8 cellular contexts compared by ENCODE assay signal in genomic region chr3:184604039-184604955, GRCh38. TPM values are rescaled to one million over a fixed set of nuclear protein-coding genes. Genes with fewer than 3 reads are reported as not detected.
A peak's percentile ranks its signal among the peaks of the same experiment; 100 is the strongest.
DNase-seq lines count a peak whose midpoint lies in the region; ATAC-seq and TF ChIP-seq lines count a peak whose summit lies in the region.

No MANE protein-coding gene starts in this region.

- H3K9me3 ChIP-seq in SK-N-MC (ENCODE audit: low read depth, low read length): no peaks in the 10 kb centered on the region
- H3K9me3 ChIP-seq in right atrium auricular region: no peaks in the 10 kb centered on the region
- H3K9me3 ChIP-seq in trophoblast cell (ENCODE audit: insufficient read depth, low read depth, low read length): no peaks in the 10 kb centered on the region

- peak overlapping the region; percentile 68 for H3K14ac ChIP-seq in trophoblast cell (ENCODE audit: low read length)

- H2BK120ac ChIP-seq in trophoblast cell (ENCODE audit: insufficient read depth, low read length, poor library complexity): peak overlapping the region; percentile 79

- H4K8ac ChIP-seq in trophoblast cell (ENCODE audit: low read depth, low read length): peak overlapping the region; percentile 74

- H3K27me3 Mint-ChIP-seq in Calu3 (ENCODE audit: unreplicated experiment): peaks cover 93% of the 10 kb centered on the region

- H4K91ac ChIP-seq in trophoblast cell (ENCODE audit: low read depth, low read length): peak overlapping the region; percentile 67

- H2BK5ac ChIP-seq in trophoblast cell (ENCODE audit: low read depth, low read length, poor library complexity): peak overlapping the region; percentile 6

- peaks cover 4% of the 10 kb centered on the region for H3K79me2 ChIP-seq in trophoblast cell (ENCODE audit: control insufficient read depth, insufficient read depth, low read length, poor library complexity)

- H3K36me3 Mint-ChIP-seq in Calu3 (ENCODE audit: insufficient read depth, unreplicated experiment): no peaks in the 10 kb centered on the region

- peaks cover 10% of the 10 kb centered on the region for H3K79me1 ChIP-seq in trophoblast cell (ENCODE audit: low read length)

- H3K23ac ChIP-seq in trophoblast cell (ENCODE audit: low read length): no peak overlapping the region

- peak overlapping the region; percentile 40 for H4K12ac ChIP-seq in trophoblast cell (ENCODE audit: low read depth, low read length)

- TF ChIP-seq CTCF in Calu3 (IDR thresholded peaks at IDR 0.05; ENCODE audit: unreplicated experiment) (no peak), right atrium auricular region (IDR thresholded peaks at IDR 0.05) (no peak), RWPE1 (conservative IDR thresholded peaks at IDR 0.05; ENCODE audit: low read depth) (no peak)

- DNase-seq in Calu3 (no peak), SK-N-MC (ENCODE audit: low read depth, low spot score) (no peak), right atrium auricular region (ENCODE audit: low spot score) (no peak), trophoblast cell (peak in 1 of 2 donors; percentile 32), RWPE1 (ENCODE audit: low spot score) (no peak), NCI-H345 treated with DMSO at 0.1 percent for 48 hours (lab: John Stamatoyannopoulos, UW; ENCODE audit: unreplicated experiment) (no peak)
- DNase-seq in activated naive CD4-positive, alpha-beta T cell treated with anti-CD3 and anti-CD28 coated beads, Interleukin-2, amount 50 U/mL, for 16 hours: no peak

- H3K27ac Mint-ChIP-seq in Calu3 (ENCODE audit: unreplicated experiment): no peak overlapping the region

- no peak for ATAC-seq in HG03521 (IDR thresholded peaks at IDR 0.05; ENCODE audit: unreplicated experiment)

- H3K9me3 Mint-ChIP-seq in Calu3 (ENCODE audit: low read depth, unreplicated experiment): no peaks in the 10 kb centered on the region

- H3K36me3 ChIP-seq in SK-N-MC (ENCODE audit: insufficient read depth, low read length) (no peaks in the 10 kb centered on the region), right atrium auricular region (no peaks in the 10 kb centered on the region), trophoblast cell (ENCODE audit: control insufficient read depth in 1 of 2, insufficient read depth in 2 of 2, low read length in 2 of 2) (no peaks in the 10 kb centered on the region)

- peaks cover 21% of the 10 kb centered on the region for H3K4me1 Mint-ChIP-seq in Calu3 (ENCODE audit: low read depth, unreplicated experiment)

- H3K27ac ChIP-seq in SK-N-MC (0 out of 2 replicates have a peak overlapping the region, but pooled peaks have one; percentile 5), right atrium auricular region (peak overlapping the region in 1 of 2 donors; percentile 48), trophoblast cell (ENCODE audit: low read depth, low read length) (no peak overlapping the region), RWPE1 (no peak overlapping the region)

- H3K4me3 ChIP-seq in SK-N-MC: no peak overlapping the region
- H3K4me3 ChIP-seq in right atrium auricular region: peak overlapping the region; percentile 29 to 52
- H3K4me3 ChIP-seq in trophoblast cell (ENCODE audit: low read depth, low read length): peak overlapping the region; percentile 46

- H3K4me1 ChIP-seq in right atrium auricular region (peaks cover 0 to 41% of the 10 kb centered on the region in 2 donors), trophoblast cell (ENCODE audit: control insufficient read depth in 1 of 2, insufficient read depth in 2 of 2, low read length in 2 of 2) (peaks cover 21 to 29% of the 10 kb centered on the region in 2 experiments)

- no CpG with 5 or more reads among the region's 66 CpGs for WGBS in trophoblast cell (ENCODE audit: extremely low coverage, insufficient coverage, insufficient read length)

- POLR2A ChIA-PET in RWPE1 (lab: Yijun Ruan, JAX; ENCODE audit: low non-redundant PET): no interaction called here

- CTCF ChIA-PET in Calu3 (lab: Charles Lee): interaction anchor here (0.6 kb wide), 2 partner anchors 59 to 108 kb away, joined by 3 to 6 read pairs; partner anchors contain the start of gene MAGEF1
- CTCF ChIA-PET in RWPE1 (lab: Yijun Ruan, JAX): interaction anchor here (0.6 to 0.8 kb wide), 3 partner anchors 24 to 301 kb away, joined by 3 read pairs; no protein-coding TSS in a partner anchor

- H2AK5ac ChIP-seq in trophoblast cell (ENCODE audit: low read length): peak overlapping the region; percentile 56

- peak overlapping the region; percentile 56 for H2AFZ ChIP-seq in trophoblast cell (ENCODE audit: insufficient read depth, low read length, poor library complexity)

- H3K27me3 ChIP-seq in right atrium auricular region: no peaks in the 10 kb centered on the region
- H3K27me3 ChIP-seq in trophoblast cell (ENCODE audit: insufficient read depth, low read length): peaks cover 27% of the 10 kb centered on the region

- H2BK12ac ChIP-seq in trophoblast cell (ENCODE audit: low read length): peak overlapping the region; percentile 86

- H3K18ac ChIP-seq in trophoblast cell (ENCODE audit: low read length): peak overlapping the region; percentile 91

- peak overlapping the region; percentile 13 for H3K4me3 Mint-ChIP-seq in Calu3 (ENCODE audit: low read depth, unreplicated experiment)

- no TSS peak for BruUV-seq in Calu3 (replicated peaks; lab: Mats Ljungman, UMichigan)

- H3K9ac ChIP-seq in SK-N-MC (ENCODE audit: insufficient read length): no peak overlapping the region
- H3K9ac ChIP-seq in trophoblast cell (ENCODE audit: low read length): peak overlapping the region; percentile 18

- peak overlapping the region; percentile 88 for H3K4me2 ChIP-seq in trophoblast cell (ENCODE audit: low read length)

- intact Hi-C loops in Calu3 (cut with micrococcal nuclease; ENCODE audit: unreplicated experiment): no loop called here

- no peak overlapping the region for H3K4ac ChIP-seq in trophoblast cell (ENCODE audit: low read depth, low read length)

RNA-seq across cellular contexts. Expression of gene EPHB3, which starts 42.7 kb away (rescaled TPM):
- total RNA-seq in Calu3 (2022): 2.5 and 2.8 TPM in 2 replicates
- 1 to 10 TPM; 2.1 to 5.1 TPM for total RNA-seq in right atrium auricular region
- 11.1 and 12.0 TPM in 2 replicates for polyA plus RNA-seq in trophoblast cell (2013)
